ENCODE assay signal across 15 cellular contexts in genomic region chr9:112743216-112743835, GRCh38. TPM values are rescaled to one million over a fixed set of nuclear protein-coding genes. Genes with fewer than 3 reads are reported as not detected.
DNase-seq lines count a peak whose midpoint lies in the region; TF ChIP-seq lines count a peak whose summit lies in the region.
"Had no signal": no experiment of that assay in that cellular context is flagged by ENCODE, and none has a peak within 500 bp of the region (broad histone marks: within the 10 kb centered on the region; RNA-seq: fewer than 3 reads in every experiment).

No MANE protein-coding gene starts in this region.

- intact Hi-C loops in A673 (cut with micrococcal nuclease; ENCODE audit: unreplicated experiment) (no loop called here), PC-9 (cut with micrococcal nuclease; ENCODE audit: unreplicated experiment) (no loop called here)

- H2AFZ ChIP-seq in ACC112 (ENCODE audit: low read length, unreplicated experiment): peak overlapping the region; percentile 23
- H2AFZ ChIP-seq in SU-DHL-6 (ENCODE audit: low read depth, low read length, severe bottlenecking): peak overlapping the region; percentile 32
- no peak overlapping the region for H2AFZ ChIP-seq in PC-9
- H2AFZ ChIP-seq in neuronal stem cell (ENCODE audit: low read length): no peak overlapping the region

- H3K4me3 ChIP-seq in ACC112 (ENCODE audit: low read depth, low read length): no peak overlapping the region
- no peak overlapping the region for H3K4me3 ChIP-seq in GM12865 (ENCODE audit: low read depth, low read length)
- H3K4me3 ChIP-seq in SU-DHL-6 (ENCODE audit: insufficient read depth, low read length, poor library complexity, severe bottlenecking): no peak overlapping the region
- H3K4me3 ChIP-seq in fibroblast of the aortic adventitia (ENCODE audit: low read depth, low read length): no peak overlapping the region
- no peak overlapping the region for H3K4me3 ChIP-seq in A673 (ENCODE audit: low read depth, low read length, poor library complexity, severe bottlenecking)
- H3K4me3 ChIP-seq in PC-9: no peak overlapping the region
- no peak overlapping the region for H3K4me3 ChIP-seq in neuronal stem cell (ENCODE audit: low read length in 2 of 2)
- H3K4me3 ChIP-seq: ovary, SJSA1 had no signal

- no peaks in the 10 kb centered on the region for H3K79me1 ChIP-seq in neuronal stem cell (ENCODE audit: low read depth, low read length)

- no peak overlapping the region for H2BK12ac ChIP-seq in neuronal stem cell (ENCODE audit: low read length)

- H4K8ac ChIP-seq in neuronal stem cell (ENCODE audit: low read depth, low read length): no peak overlapping the region

- no peak overlapping the region for H3K9ac ChIP-seq in SU-DHL-6 (ENCODE audit: low read length)
- H3K9ac ChIP-seq in neuronal stem cell (ENCODE audit: low read depth, low read length, poor library complexity): no peak overlapping the region

- DNase-seq in GM12865 (ENCODE audit: low read depth) (peak; percentile 21), fibroblast of the aortic adventitia (ENCODE audit: low read depth) (no peak), GM19238 (ENCODE audit: insufficient read length, low spot score) (no peak), A673 (ENCODE audit: low spot score) (no peak), PC-9 (no peak), neuronal stem cell (ENCODE audit: low spot score) (no peak)
- DNase-seq: activated CD8-positive, alpha-beta T cell treated with anti-CD3 and anti-CD28 coated beads, Interleukin-2, amount 10 ng/mL, durations not matched to agents 7 days and 5 days; anterior cingulate cortex; dermis blood vessel endothelial cell; MV-4-11; ovary; small intestine had no signal

- H2AK5ac ChIP-seq in neuronal stem cell (ENCODE audit: low read depth, low read length): no peak overlapping the region

- H3K14ac ChIP-seq in neuronal stem cell (ENCODE audit: low read length): no peak overlapping the region

- H3K79me2 ChIP-seq in ACC112 (ENCODE audit: control insufficient read depth, insufficient read depth, low read length, unreplicated experiment): no peaks in the 10 kb centered on the region
- H3K79me2 ChIP-seq in SU-DHL-6 (ENCODE audit: insufficient read depth, low read length): no peaks in the 10 kb centered on the region
- no peaks in the 10 kb centered on the region for H3K79me2 ChIP-seq in PC-9 (ENCODE audit: low read depth)

- H3K36me3 ChIP-seq in ACC112 (ENCODE audit: insufficient read depth, low read length): no peaks in the 10 kb centered on the region
- no peaks in the 10 kb centered on the region for H3K36me3 ChIP-seq in SU-DHL-6 (ENCODE audit: low read length)
- H3K36me3 ChIP-seq in A673 (ENCODE audit: insufficient read depth, low read length, poor library complexity, severe bottlenecking): no peaks in the 10 kb centered on the region
- no peaks in the 10 kb centered on the region for H3K36me3 ChIP-seq in PC-9 (ENCODE audit: low read depth)
- H3K36me3 ChIP-seq in neuronal stem cell (replicated peaks in 1 of 2; ENCODE audit: control insufficient read depth in 2 of 2, insufficient read depth in 2 of 2, low read length in 2 of 2): no peaks in the 10 kb centered on the region
- H3K36me3 ChIP-seq: ovary, SJSA1 had no signal

- H4K91ac ChIP-seq in neuronal stem cell (ENCODE audit: low read depth, low read length, poor library complexity): no peak overlapping the region

- WGBS in neuronal stem cell (ENCODE audit: extremely low coverage in 2 of 2, insufficient read length in 2 of 2, insufficient replicate concordance in 1 of 2), 2 donors: no CpG with 5 or more reads among the region's 3 CpGs

- H3K9me2 ChIP-seq in SU-DHL-6 (replicated peaks; ENCODE audit: insufficient read depth, low read length): no peaks in the 10 kb centered on the region
- no peaks in the 10 kb centered on the region for H3K9me2 ChIP-seq in PC-9 (ENCODE audit: insufficient read depth)

- TF ChIP-seq CTCF in GM12865 (IDR thresholded peaks at IDR 0.05; ENCODE audit: insufficient read depth, low read depth, low read length, missing control alignments): no peak
- no peak for TF ChIP-seq CTCF in SU-DHL-6 (IDR thresholded peaks at IDR 0.05; ENCODE audit: insufficient read depth, low read length, poor library complexity, severe bottlenecking)
- peak; percentile 33 for TF ChIP-seq CTCF in fibroblast of the aortic adventitia (IDR thresholded peaks at IDR 0.05; ENCODE audit: insufficient read depth, low read length)
- TF ChIP-seq CTCF in A673 (conservative IDR thresholded peaks at IDR 0.05; ENCODE audit: low read depth, low read length): no peak
- TF ChIP-seq CTCF in PC-9 (conservative IDR thresholded peaks at IDR 0.05): no peak

- H3K4ac ChIP-seq in neuronal stem cell (ENCODE audit: low read length): no peak overlapping the region

- H3K18ac ChIP-seq in neuronal stem cell (ENCODE audit: low read length): no peak overlapping the region

- POLR2A ChIA-PET in A673 (lab: Charles Lee; ENCODE audit: low non-redundant PET) (no interaction called here), PC-9 (lab: Charles Lee; ENCODE audit: unreplicated experiment) (no interaction called here)

- BruUV-seq in A673 (replicated peaks; lab: Mats Ljungman, UMichigan) (no TSS peak), PC-9 (replicated peaks; lab: Mats Ljungman, UMichigan) (no TSS peak)

- no peaks in the 10 kb centered on the region for H3F3A ChIP-seq in SU-DHL-6 (ENCODE audit: insufficient read depth)
- no peaks in the 10 kb centered on the region for H3F3A ChIP-seq in PC-9 (ENCODE audit: insufficient read depth, low read depth)

- H3K27me3 ChIP-seq in ACC112 (ENCODE audit: insufficient read depth, low read length): no peaks in the 10 kb centered on the region
- H3K27me3 ChIP-seq in SU-DHL-6 (ENCODE audit: low read length): no peaks in the 10 kb centered on the region
- no peaks in the 10 kb centered on the region for H3K27me3 ChIP-seq in A673 (replicated peaks; ENCODE audit: insufficient read depth, low read depth, low read length, poor library complexity)
- no peaks in the 10 kb centered on the region for H3K27me3 ChIP-seq in PC-9 (ENCODE audit: insufficient read depth, low read depth)
- H3K27me3 ChIP-seq in neuronal stem cell (ENCODE audit: control insufficient read depth in 3 of 3, insufficient read depth in 3 of 3, low read depth in 1 of 3, low read length in 3 of 3): no peaks in the 10 kb centered on the region
- H3K27me3 ChIP-seq: ovary, SJSA1 had no signal

- H3K9me3 ChIP-seq in SU-DHL-6 (ENCODE audit: insufficient read depth, low read length) (no peaks in the 10 kb centered on the region), A673 (ENCODE audit: low read depth, low read length, poor library complexity, severe bottlenecking) (no peaks in the 10 kb centered on the region), PC-9 (ENCODE audit: insufficient read depth, low read depth) (no peaks in the 10 kb centered on the region), neuronal stem cell (replicated peaks in 1 of 2; ENCODE audit: control insufficient read depth in 2 of 2, insufficient read depth in 1 of 2, low read depth in 1 of 2, low read length in 2 of 2) (no peaks in the 10 kb centered on the region)
- H3K9me3 ChIP-seq: ovary, SJSA1 had no signal

- peak overlapping the region; percentile 37 for H3K4me2 ChIP-seq in SU-DHL-6 (ENCODE audit: low read depth, low read length, poor library complexity, severe bottlenecking)
- H3K4me2 ChIP-seq in PC-9: no peak overlapping the region
- no peak overlapping the region for H3K4me2 ChIP-seq in neuronal stem cell (ENCODE audit: insufficient read depth, low read length, poor library complexity, severe bottlenecking)

- no peaks in the 10 kb centered on the region for H4K20me1 ChIP-seq in SU-DHL-6 (ENCODE audit: low read depth, low read length)
- H4K20me1 ChIP-seq in PC-9 (ENCODE audit: insufficient read depth): no peaks in the 10 kb centered on the region

- no peak overlapping the region for H2BK5ac ChIP-seq in neuronal stem cell (ENCODE audit: low read length)

- no peak overlapping the region for H3K27ac ChIP-seq in ACC112 (ENCODE audit: low read depth, low read length)
- H3K27ac ChIP-seq in SU-DHL-6 (ENCODE audit: low read depth, low read length): no peak overlapping the region
- no peak overlapping the region for H3K27ac ChIP-seq in A673 (ENCODE audit: low read depth, low read length, poor library complexity, severe bottlenecking)
- no peak overlapping the region for H3K27ac ChIP-seq in PC-9
- H3K27ac ChIP-seq in neuronal stem cell (replicated peaks; ENCODE audit: low read length): no peak overlapping the region
- H3K27ac ChIP-seq: ovary, SJSA1 had no signal

- no peak overlapping the region for H2BK15ac ChIP-seq in neuronal stem cell (ENCODE audit: low read length)

- H3K23ac ChIP-seq in neuronal stem cell (ENCODE audit: low read depth, low read length, poor library complexity): no peak overlapping the region

- no peak overlapping the region for H2BK120ac ChIP-seq in neuronal stem cell (ENCODE audit: low read depth, low read length)

- CTCF ChIA-PET in A673 (lab: Charles Lee) (no interaction called here), PC-9 (lab: Charles Lee) (no interaction called here)

- H3K4me1 ChIP-seq in ACC112 (ENCODE audit: control insufficient read depth, insufficient read depth, low read length, unreplicated experiment) (no peaks in the 10 kb centered on the region), A673 (ENCODE audit: insufficient read depth, low read length, poor library complexity, severe bottlenecking) (no peaks in the 10 kb centered on the region), PC-9 (replicated peaks; ENCODE audit: insufficient read depth) (no peaks in the 10 kb centered on the region), neuronal stem cell (ENCODE audit: control insufficient read depth in 2 of 2, insufficient read depth in 1 of 2, low read depth in 1 of 2, low read length in 2 of 2) (peaks cover 0 to 2% of the 10 kb centered on the region in 2 donors)
- H3K4me1 ChIP-seq: SJSA1 had no signal

RNA-seq across cellular contexts. Expression of gene SNX30, which starts 7.2 kb away (rescaled TPM):
- total RNA-seq in fibroblast of the aortic adventitia (ENCODE audit: low replicate concordance): 22.0 and 24.1 TPM in 2 replicates
- 6.1 and 6.6 TPM in 2 replicates for total RNA-seq in A673 (2021)
- 32.5 and 33.1 TPM in 2 replicates for total RNA-seq in PC-9 (2021)
- 7.6 TPM for polyA plus RNA-seq in neuronal stem cell (2013, experiment 1 of 2)
- 7.6 TPM for polyA plus RNA-seq in neuronal stem cell (2013, experiment 2 of 2)

RNA-seq across cellular contexts. Expression of gene INIP, which starts 25.4 kb away (rescaled TPM):
- 39.1 and 98.9 TPM in 2 replicates for total RNA-seq in fibroblast of the aortic adventitia (ENCODE audit: low replicate concordance)
- total RNA-seq in A673 (2021): 26.6 and 28.9 TPM in 2 replicates
- total RNA-seq in PC-9 (2021): 24.0 and 28.0 TPM in 2 replicates
- 21.2 TPM for polyA plus RNA-seq in neuronal stem cell (2013, experiment 1 of 2)
- 22.1 TPM for polyA plus RNA-seq in neuronal stem cell (2013, experiment 2 of 2)

Comparison
In these comparisons a context has a peak if more than half of its experiments do, and no peak if none do; other contexts are left out.
1. H2AFZ ChIP-seq: peak in ACC112 (single experiment) and SU-DHL-6 (single experiment); none in PC-9 (single experiment) and neuronal stem cell (single experiment).